ENCODE assay signal across 2 cellular contexts in the genomic region with DNA sequence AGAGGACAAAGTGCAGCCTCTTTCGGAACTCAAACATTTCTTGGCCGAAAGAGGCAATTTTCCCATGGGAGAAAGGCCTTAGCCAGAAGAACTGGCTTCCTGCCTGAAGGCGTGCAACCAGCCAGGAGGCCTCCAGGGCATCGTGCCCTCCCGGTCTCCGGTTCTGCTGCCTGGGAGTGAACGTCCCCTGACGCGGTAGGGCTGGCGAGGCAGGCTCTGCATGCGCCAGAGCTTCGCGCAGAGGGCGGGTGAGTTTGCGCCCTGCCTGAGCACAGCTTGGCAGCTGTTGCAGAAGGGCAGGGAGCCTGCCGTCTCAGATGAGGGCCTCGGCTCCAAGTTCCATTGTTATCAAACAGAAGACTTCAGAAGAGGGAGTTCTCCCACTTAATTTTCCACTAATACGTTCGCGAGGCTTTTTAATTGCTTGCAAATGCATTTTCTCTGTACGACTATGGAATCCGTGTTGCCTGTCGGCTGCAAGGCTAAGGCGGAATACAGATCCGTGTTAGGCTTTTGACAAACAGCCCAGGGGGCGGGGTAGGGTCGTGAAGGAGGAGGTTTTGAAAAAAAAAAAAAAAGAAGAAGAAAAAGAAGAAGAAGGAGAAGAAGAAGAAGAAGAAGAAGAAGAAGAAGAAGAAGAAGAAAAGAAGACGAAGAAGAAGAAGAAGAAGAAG.
TF ChIP-seq lines count a peak whose summit lies in the region.

No MANE protein-coding gene starts in this region.

TF ChIP-seq in GM23338, 12 proteins besides CTCF, POLR2A, EP300 and RAD21 (continued from another document):
- TF ChIP-seq EZH2phosphoT487 (IDR thresholded peaks at IDR 0.05; ENCODE audit: unreplicated experiment) (no peak), POLR2AphosphoS5 (IDR thresholded peaks at IDR 0.05; ENCODE audit: low read depth) (no peak)
TF ChIP-seq in GM23338: peak in this region for 1.

TF ChIP-seq in WTC11, 78 proteins besides CTCF, POLR2A, EP300 and RAD21 (continued from another document):
- TF ChIP-seq, protein P1, sequence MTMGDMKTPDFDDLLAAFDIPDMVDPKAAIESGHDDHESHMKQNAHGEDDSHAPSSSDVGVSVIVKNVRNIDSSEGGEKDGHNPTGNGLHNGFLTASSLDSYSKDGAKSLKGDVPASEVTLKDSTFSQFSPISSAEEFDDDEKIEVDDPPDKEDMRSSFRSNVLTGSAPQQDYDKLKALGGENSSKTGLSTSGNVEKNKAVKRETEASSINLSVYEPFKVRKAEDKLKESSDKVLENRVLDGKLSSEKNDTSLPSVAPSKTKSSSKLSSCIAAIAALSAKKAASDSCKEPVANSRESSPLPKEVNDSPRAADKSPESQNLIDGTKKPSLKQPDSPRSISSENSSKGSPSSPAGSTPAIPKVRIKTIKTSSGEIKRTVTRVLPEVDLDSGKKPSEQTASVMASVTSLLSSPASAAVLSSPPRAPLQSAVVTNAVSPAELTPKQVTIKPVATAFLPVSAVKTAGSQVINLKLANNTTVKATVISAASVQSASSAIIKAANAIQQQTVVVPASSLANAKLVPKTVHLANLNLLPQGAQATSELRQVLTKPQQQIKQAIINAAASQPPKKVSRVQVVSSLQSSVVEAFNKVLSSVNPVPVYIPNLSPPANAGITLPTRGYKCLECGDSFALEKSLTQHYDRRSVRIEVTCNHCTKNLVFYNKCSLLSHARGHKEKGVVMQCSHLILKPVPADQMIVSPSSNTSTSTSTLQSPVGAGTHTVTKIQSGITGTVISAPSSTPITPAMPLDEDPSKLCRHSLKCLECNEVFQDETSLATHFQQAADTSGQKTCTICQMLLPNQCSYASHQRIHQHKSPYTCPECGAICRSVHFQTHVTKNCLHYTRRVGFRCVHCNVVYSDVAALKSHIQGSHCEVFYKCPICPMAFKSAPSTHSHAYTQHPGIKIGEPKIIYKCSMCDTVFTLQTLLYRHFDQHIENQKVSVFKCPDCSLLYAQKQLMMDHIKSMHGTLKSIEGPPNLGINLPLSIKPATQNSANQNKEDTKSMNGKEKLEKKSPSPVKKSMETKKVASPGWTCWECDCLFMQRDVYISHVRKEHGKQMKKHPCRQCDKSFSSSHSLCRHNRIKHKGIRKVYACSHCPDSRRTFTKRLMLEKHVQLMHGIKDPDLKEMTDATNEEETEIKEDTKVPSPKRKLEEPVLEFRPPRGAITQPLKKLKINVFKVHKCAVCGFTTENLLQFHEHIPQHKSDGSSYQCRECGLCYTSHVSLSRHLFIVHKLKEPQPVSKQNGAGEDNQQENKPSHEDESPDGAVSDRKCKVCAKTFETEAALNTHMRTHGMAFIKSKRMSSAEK (CRISPR knock-in tag; IDR thresholded peaks at IDR 0.05; ENCODE audit: borderline replicate concordance) = no peak
- TF ChIP-seq SP1 (CRISPR knock-in tag; conservative IDR thresholded peaks at IDR 0.05) (0 out of 2 replicates have a peak, but pooled peaks have one; percentile 20), NR1H2 (CRISPR knock-in tag; IDR thresholded peaks at IDR 0.05) (no peak)
TF ChIP-seq in WTC11: peak in this region for 2.
